In the genomic region with DNA sequence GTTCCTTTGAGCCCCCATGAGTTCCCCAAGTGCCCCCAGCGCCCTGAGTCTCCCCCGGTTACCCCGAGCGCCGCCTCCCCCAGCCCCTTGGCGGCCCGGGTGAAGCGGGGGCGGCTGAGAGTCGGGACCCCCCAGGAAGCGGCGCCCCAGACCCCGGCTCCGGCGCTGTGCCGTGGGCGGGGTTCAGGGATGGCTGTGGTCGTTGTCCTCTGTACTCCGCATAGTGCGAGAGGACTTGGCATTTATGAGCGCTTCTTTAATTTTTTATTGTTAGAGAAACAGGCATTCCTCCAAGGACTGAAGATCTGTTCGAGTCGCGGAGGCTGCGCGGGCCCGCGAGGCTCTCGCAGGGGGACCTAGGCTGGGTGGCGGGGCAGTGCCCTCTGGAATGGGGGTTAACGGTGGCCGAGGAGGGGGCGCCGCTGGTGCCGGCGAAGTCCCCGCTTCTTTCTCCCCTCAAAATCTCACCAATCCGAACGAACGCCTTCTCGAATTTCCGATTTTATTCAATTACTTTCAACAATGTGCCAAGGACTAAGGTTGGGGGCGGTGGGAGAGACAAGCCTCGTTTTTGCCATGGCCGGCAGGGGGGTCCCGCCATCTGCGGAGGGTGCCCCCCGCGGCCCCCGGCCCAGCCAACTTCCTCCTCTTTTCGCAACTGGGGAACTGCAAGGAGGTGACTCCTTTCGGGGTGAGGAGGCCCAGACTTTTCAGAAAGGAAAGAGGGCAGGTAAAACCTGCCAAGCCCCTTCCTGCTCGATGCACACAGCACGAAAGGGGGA, we compare ENCODE assay signal across 2 cellular contexts.
TF ChIP-seq lines count a peak whose summit lies in the region.

No MANE protein-coding gene starts in this region.

TF ChIP-seq in liver, 16 proteins besides CTCF, POLR2A, EP300 and RAD21:
- TF ChIP-seq, protein P1, sequence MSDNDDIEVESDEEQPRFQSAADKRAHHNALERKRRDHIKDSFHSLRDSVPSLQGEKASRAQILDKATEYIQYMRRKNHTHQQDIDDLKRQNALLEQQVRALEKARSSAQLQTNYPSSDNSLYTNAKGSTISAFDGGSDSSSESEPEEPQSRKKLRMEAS (IDR thresholded peaks at IDR 0.05), result no peak
- TF ChIP-seq RXRA (IDR thresholded peaks at IDR 0.05) (no peak), EGR1 (IDR thresholded peaks at IDR 0.05; ENCODE audit: low read depth in 2 of 2) (no peak), GABPA (IDR thresholded peaks at IDR 0.05 in 1 of 2, conservative IDR thresholded peaks at IDR 0.05 in 1 of 2) (no peak), SP1 (IDR thresholded peaks at IDR 0.05) (no peak), YY1 (IDR thresholded peaks at IDR 0.05) (no peak), HNF4G (IDR thresholded peaks at IDR 0.05) (no peak), NR2F2 (IDR thresholded peaks at IDR 0.05) (no peak), HNF4A (conservative IDR thresholded peaks at IDR 0.05) (no peak), FOXA1 (IDR thresholded peaks at IDR 0.05) (no peak), FOXA2 (IDR thresholded peaks at IDR 0.05) (no peak)
- TF ChIP-seq, protein P2, sequence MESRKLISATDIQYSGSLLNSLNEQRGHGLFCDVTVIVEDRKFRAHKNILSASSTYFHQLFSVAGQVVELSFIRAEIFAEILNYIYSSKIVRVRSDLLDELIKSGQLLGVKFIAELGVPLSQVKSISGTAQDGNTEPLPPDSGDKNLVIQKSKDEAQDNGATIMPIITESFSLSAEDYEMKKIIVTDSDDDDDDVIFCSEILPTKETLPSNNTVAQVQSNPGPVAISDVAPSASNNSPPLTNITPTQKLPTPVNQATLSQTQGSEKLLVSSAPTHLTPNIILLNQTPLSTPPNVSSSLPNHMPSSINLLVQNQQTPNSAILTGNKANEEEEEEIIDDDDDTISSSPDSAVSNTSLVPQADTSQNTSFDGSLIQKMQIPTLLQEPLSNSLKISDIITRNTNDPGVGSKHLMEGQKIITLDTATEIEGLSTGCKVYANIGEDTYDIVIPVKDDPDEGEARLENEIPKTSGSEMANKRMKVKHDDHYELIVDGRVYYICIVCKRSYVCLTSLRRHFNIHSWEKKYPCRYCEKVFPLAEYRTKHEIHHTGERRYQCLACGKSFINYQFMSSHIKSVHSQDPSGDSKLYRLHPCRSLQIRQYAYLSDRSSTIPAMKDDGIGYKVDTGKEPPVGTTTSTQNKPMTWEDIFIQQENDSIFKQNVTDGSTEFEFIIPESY (IDR thresholded peaks at IDR 0.05), result no peak
- TF ChIP-seq, protein P3, sequence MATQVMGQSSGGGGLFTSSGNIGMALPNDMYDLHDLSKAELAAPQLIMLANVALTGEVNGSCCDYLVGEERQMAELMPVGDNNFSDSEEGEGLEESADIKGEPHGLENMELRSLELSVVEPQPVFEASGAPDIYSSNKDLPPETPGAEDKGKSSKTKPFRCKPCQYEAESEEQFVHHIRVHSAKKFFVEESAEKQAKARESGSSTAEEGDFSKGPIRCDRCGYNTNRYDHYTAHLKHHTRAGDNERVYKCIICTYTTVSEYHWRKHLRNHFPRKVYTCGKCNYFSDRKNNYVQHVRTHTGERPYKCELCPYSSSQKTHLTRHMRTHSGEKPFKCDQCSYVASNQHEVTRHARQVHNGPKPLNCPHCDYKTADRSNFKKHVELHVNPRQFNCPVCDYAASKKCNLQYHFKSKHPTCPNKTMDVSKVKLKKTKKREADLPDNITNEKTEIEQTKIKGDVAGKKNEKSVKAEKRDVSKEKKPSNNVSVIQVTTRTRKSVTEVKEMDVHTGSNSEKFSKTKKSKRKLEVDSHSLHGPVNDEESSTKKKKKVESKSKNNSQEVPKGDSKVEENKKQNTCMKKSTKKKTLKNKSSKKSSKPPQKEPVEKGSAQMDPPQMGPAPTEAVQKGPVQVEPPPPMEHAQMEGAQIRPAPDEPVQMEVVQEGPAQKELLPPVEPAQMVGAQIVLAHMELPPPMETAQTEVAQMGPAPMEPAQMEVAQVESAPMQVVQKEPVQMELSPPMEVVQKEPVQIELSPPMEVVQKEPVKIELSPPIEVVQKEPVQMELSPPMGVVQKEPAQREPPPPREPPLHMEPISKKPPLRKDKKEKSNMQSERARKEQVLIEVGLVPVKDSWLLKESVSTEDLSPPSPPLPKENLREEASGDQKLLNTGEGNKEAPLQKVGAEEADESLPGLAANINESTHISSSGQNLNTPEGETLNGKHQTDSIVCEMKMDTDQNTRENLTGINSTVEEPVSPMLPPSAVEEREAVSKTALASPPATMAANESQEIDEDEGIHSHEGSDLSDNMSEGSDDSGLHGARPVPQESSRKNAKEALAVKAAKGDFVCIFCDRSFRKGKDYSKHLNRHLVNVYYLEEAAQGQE (IDR thresholded peaks at IDR 0.05), result no peak
- TF ChIP-seq, protein P4, sequence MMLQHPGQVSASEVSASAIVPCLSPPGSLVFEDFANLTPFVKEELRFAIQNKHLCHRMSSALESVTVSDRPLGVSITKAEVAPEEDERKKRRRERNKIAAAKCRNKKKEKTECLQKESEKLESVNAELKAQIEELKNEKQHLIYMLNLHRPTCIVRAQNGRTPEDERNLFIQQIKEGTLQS (IDR thresholded peaks at IDR 0.05), result no peak
TF ChIP-seq in liver: peak in this region for 0.

TF ChIP-seq in HepG2, 621 proteins besides CTCF, POLR2A, EP300 and RAD21:
- no peak for TF ChIP-seq REL (CRISPR knock-in tag; conservative IDR thresholded peaks at IDR 0.05)
- no peak for TF ChIP-seq KLF12 (CRISPR knock-in tag; IDR thresholded peaks at IDR 0.05; ENCODE audit: borderline replicate concordance)
- no peak for TF ChIP-seq ZFP90 (CRISPR knock-in tag; IDR thresholded peaks at IDR 0.05; ENCODE audit: borderline replicate concordance)
- TF ChIP-seq ZBTB38 (CRISPR knock-in tag; IDR thresholded peaks at IDR 0.05), result no peak
- TF ChIP-seq SRF (IDR thresholded peaks at IDR 0.05; ENCODE audit: low read depth, low read length), result no peak
- TF ChIP-seq ZMYM3 (CRISPR knock-in tag; IDR thresholded peaks at IDR 0.05), result no peak
- no peak for TF ChIP-seq XRCC5 (optimal IDR thresholded peaks at IDR 0.05; ENCODE audit: low read length)
- TF ChIP-seq, protein P5, sequence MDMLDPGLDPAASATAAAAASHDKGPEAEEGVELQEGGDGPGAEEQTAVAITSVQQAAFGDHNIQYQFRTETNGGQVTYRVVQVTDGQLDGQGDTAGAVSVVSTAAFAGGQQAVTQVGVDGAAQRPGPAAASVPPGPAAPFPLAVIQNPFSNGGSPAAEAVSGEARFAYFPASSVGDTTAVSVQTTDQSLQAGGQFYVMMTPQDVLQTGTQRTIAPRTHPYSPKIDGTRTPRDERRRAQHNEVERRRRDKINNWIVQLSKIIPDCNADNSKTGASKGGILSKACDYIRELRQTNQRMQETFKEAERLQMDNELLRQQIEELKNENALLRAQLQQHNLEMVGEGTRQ (IDR thresholded peaks at IDR 0.05; ENCODE audit: low read depth, low read length), result no peak
- TF ChIP-seq, protein P5 (CRISPR knock-in tag; IDR thresholded peaks at IDR 0.05; ENCODE audit: borderline replicate concordance), result no peak
- TF ChIP-seq ZNF260 (CRISPR knock-in tag; IDR thresholded peaks at IDR 0.05; ENCODE audit: borderline replicate concordance, low read depth), result no peak
- TF ChIP-seq ZNF672 (CRISPR knock-in tag; IDR thresholded peaks at IDR 0.05), result no peak
- no peak for TF ChIP-seq ZNF530 (CRISPR knock-in tag; IDR thresholded peaks at IDR 0.05; ENCODE audit: low read depth)
- TF ChIP-seq RFX5 (IDR thresholded peaks at IDR 0.05; ENCODE audit: low read depth, low read length), result no peak
- TF ChIP-seq, protein P6, sequence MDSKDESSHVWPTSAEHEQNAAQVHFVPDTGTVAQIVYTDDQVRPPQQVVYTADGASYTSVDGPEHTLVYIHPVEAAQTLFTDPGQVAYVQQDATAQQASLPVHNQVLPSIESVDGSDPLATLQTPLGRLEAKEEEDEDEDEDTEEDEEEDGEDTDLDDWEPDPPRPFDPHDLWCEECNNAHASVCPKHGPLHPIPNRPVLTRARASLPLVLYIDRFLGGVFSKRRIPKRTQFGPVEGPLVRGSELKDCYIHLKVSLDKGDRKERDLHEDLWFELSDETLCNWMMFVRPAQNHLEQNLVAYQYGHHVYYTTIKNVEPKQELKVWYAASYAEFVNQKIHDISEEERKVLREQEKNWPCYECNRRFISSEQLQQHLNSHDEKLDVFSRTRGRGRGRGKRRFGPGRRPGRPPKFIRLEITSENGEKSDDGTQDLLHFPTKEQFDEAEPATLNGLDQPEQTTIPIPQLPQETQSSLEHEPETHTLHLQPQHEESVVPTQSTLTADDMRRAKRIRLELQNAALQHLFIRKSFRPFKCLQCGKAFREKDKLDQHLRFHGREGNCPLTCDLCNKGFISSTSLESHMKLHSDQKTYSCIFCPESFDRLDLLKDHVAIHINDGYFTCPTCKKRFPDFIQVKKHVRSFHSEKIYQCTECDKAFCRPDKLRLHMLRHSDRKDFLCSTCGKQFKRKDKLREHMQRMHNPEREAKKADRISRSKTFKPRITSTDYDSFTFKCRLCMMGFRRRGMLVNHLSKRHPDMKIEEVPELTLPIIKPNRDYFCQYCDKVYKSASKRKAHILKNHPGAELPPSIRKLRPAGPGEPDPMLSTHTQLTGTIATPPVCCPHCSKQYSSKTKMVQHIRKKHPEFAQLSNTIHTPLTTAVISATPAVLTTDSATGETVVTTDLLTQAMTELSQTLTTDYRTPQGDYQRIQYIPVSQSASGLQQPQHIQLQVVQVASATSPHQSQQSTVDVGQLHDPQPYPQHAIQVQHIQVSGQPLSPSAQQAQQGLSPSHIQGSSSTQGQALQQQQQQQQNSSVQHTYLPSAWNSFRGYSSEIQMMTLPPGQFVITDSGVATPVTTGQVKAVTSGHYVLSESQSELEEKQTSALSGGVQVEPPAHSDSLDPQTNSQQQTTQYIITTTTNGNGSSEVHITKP (CRISPR knock-in tag; IDR thresholded peaks at IDR 0.05; ENCODE audit: low read depth), result no peak
TF ChIP-seq in HepG2: peak in this region for 0.
